20 cellular contexts compared by ENCODE assay signal in the genomic region with DNA sequence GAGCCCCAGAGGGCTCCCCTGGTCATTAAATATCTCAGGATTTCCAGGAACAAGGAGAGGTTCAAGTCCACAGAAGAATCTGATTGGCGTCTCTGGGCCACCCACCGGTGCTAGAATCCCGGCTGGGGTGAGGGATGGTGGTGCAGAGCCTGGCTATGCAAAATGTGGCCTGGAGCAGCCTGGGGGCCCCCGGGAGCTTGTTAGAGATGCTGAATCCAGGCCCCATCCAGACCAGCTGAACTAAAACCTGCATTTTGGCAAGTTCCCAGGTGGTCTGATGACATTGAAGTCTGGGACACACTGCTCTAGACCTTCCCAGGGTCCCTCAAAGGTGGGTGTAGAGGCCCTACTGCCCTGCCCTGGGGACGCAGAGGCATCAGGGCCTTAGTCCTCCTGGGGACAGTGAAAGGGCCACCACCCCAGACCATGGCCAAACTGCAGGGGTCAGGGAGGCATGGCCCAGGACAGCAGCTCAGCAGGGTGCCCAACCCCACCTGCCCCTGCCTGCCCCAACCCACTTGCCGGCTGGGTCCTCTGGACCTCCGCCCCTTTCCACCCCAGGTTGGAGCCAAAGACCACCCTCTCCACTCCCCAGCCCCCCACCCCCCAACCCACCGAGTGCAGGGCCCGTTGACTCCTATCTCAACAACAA. TPM values are rescaled to one million over a fixed set of nuclear protein-coding genes. Genes with fewer than 3 reads are reported as not detected.
DNase-seq lines count a peak whose midpoint lies in the region; ATAC-seq and TF ChIP-seq lines count a peak whose summit lies in the region.
"Had no signal": no experiment of that assay in that cellular context is flagged by ENCODE, and none has a peak within 500 bp of the region (broad histone marks: within the 10 kb centered on the region; RNA-seq: fewer than 3 reads in every experiment).

No MANE protein-coding gene starts in this region.

- no peak overlapping the region for H3K27ac Mint-ChIP-seq in chondrocyte (ENCODE audit: unreplicated experiment)
- no peak overlapping the region for H3K27ac Mint-ChIP-seq in activated CD4-positive, alpha-beta memory T cell treated with anti-CD3 and anti-CD28 coated beads, Interleukin-2, amount 10 ng/mL, durations not matched to agents 7 days and 5 days
- H3K27ac Mint-ChIP-seq: CD4-positive, CD25-positive, alpha-beta regulatory T cell had no signal

- TF ChIP-seq CTCF in heart left ventricle (IDR thresholded peaks at IDR 0.05): no peak
- no peak for TF ChIP-seq CTCF in left ventricle myocardium inferior (IDR thresholded peaks at IDR 0.05; ENCODE audit: borderline replicate concordance)
- no peak for TF ChIP-seq CTCF in chondrocyte (IDR thresholded peaks at IDR 0.05)
- no peak for TF ChIP-seq CTCF in osteoblast (IDR thresholded peaks at IDR 0.05; ENCODE audit: extremely low read depth, low read depth, low read length)
- TF ChIP-seq CTCF in upper lobe of right lung (IDR thresholded peaks at IDR 0.05): no peak

- H3K4me2 ChIP-seq in osteoblast (ENCODE audit: insufficient read depth, low read length): no peak overlapping the region

- H4K20me1 ChIP-seq in osteoblast (ENCODE audit: insufficient read depth, low read length): peaks cover 5% of the 10 kb centered on the region

- H3K4me3 Mint-ChIP-seq in chondrocyte (ENCODE audit: unreplicated experiment): no peak overlapping the region
- H3K4me3 Mint-ChIP-seq in activated CD4-positive, alpha-beta memory T cell treated with anti-CD3 and anti-CD28 coated beads, Interleukin-2, amount 10 ng/mL, durations not matched to agents 7 days and 5 days: no peak overlapping the region
- H3K4me3 Mint-ChIP-seq: CD4-positive, CD25-positive, alpha-beta regulatory T cell; IgD-negative memory B cell had no signal

- TF ChIP-seq POLR2A in heart left ventricle (IDR thresholded peaks at IDR 0.05): no peak

- H3K4me3 ChIP-seq in heart left ventricle: no peak overlapping the region
- H3K4me3 ChIP-seq in left ventricle myocardium inferior: no peak overlapping the region
- no peak overlapping the region for H3K4me3 ChIP-seq in osteoblast (ENCODE audit: insufficient read depth, low read length)
- no peak overlapping the region for H3K4me3 ChIP-seq in upper lobe of right lung
- H3K4me3 ChIP-seq: Peyer's patch had no signal

- peaks cover 3% of the 10 kb centered on the region for H3K36me3 Mint-ChIP-seq in chondrocyte (ENCODE audit: low read depth)
- no peaks in the 10 kb centered on the region for H3K36me3 Mint-ChIP-seq in activated CD4-positive, alpha-beta memory T cell treated with anti-CD3 and anti-CD28 coated beads, Interleukin-2, amount 10 ng/mL, durations not matched to agents 7 days and 5 days (ENCODE audit: low read depth)
- H3K36me3 Mint-ChIP-seq: CD4-positive, CD25-positive, alpha-beta regulatory T cell; IgD-negative memory B cell had no signal

- H3K79me2 ChIP-seq in osteoblast (ENCODE audit: insufficient read depth, low read length): peaks cover 91% of the 10 kb centered on the region

- WGBS in heart left ventricle, 4 donors: 75 to 79% (median 75%) methylated on average over 6 to 9 of the region's 9 CpGs

- peaks cover 0 to 13% (median 0%) of the 10 kb centered on the region in 12 donors for H3K9me3 ChIP-seq in heart left ventricle
- peaks cover 21% of the 10 kb centered on the region for H3K9me3 ChIP-seq in left ventricle myocardium inferior (replicated peaks)
- no peaks in the 10 kb centered on the region for H3K9me3 ChIP-seq in osteoblast (ENCODE audit: low read depth, low read length)
- H3K9me3 ChIP-seq in upper lobe of right lung: no peaks in the 10 kb centered on the region
- H3K9me3 ChIP-seq: Caco-2, Peyer's patch had no signal

- H3K27me3 Mint-ChIP-seq in chondrocyte (ENCODE audit: low read depth): no peaks in the 10 kb centered on the region
- H3K27me3 Mint-ChIP-seq in activated CD4-positive, alpha-beta memory T cell treated with anti-CD3 and anti-CD28 coated beads, Interleukin-2, amount 10 ng/mL, durations not matched to agents 7 days and 5 days: no peaks in the 10 kb centered on the region
- H3K27me3 Mint-ChIP-seq: CD4-positive, CD25-positive, alpha-beta regulatory T cell had no signal

- no peak for ATAC-seq in heart left ventricle
- no peak for ATAC-seq in upper lobe of right lung
- ATAC-seq in HG02973 (IDR thresholded peaks at IDR 0.05; ENCODE audit: unreplicated experiment): no peak

- no peaks in the 10 kb centered on the region for H3K36me3 ChIP-seq in heart left ventricle
- no peaks in the 10 kb centered on the region for H3K36me3 ChIP-seq in left ventricle myocardium inferior
- peaks cover 3% of the 10 kb centered on the region for H3K36me3 ChIP-seq in osteoblast (ENCODE audit: insufficient read depth, low read length)
- H3K36me3 ChIP-seq in upper lobe of right lung: no peaks in the 10 kb centered on the region
- H3K36me3 ChIP-seq: Peyer's patch had no signal

- POLR2A ChIA-PET in activated CD4-positive, alpha-beta memory T cell treated with anti-CD3 and anti-CD28 coated beads, Interleukin-2, amount 10 ng/mL, durations not matched to agents 7 days and 5 days (lab: Charles Lee): no interaction called here

- H3K9me3 Mint-ChIP-seq in chondrocyte (ENCODE audit: low read depth): peaks cover 14% of the 10 kb centered on the region
- H3K9me3 Mint-ChIP-seq in activated CD4-positive, alpha-beta memory T cell treated with anti-CD3 and anti-CD28 coated beads, Interleukin-2, amount 10 ng/mL, durations not matched to agents 7 days and 5 days: no peaks in the 10 kb centered on the region

- H3K27ac ChIP-seq in heart left ventricle: no peak overlapping the region
- no peak overlapping the region for H3K27ac ChIP-seq in left ventricle myocardium inferior (replicated peaks)
- H3K27ac ChIP-seq in osteoblast (ENCODE audit: low read depth, low read length): peak overlapping the region; percentile 48
- H3K27ac ChIP-seq in upper lobe of right lung: no peak overlapping the region
- H3K27ac ChIP-seq: Peyer's patch had no signal

- intact Hi-C loops in heart left ventricle (cut with DNase I): no loop called here
- intact Hi-C loops in left ventricle myocardium inferior (cut with micrococcal nuclease): no loop called here
- intact Hi-C loops in upper lobe of right lung (cut with DNase I): no loop called here

- H3K4me1 ChIP-seq in heart left ventricle (peaks cover 0 to 17% (median 7%) of the 10 kb centered on the region in 12 donors), left ventricle myocardium inferior (peaks cover 10% of the 10 kb centered on the region), osteoblast (ENCODE audit: insufficient read depth, low read length) (peaks cover 39% of the 10 kb centered on the region), upper lobe of right lung (peaks cover 11% of the 10 kb centered on the region)
- H3K4me1 ChIP-seq: Caco-2, Peyer's patch had no signal

- CTCF ChIA-PET in activated CD4-positive, alpha-beta memory T cell treated with anti-CD3 and anti-CD28 coated beads, Interleukin-2, amount 10 ng/mL, durations not matched to agents 7 days and 5 days (lab: Charles Lee): no interaction called here

- DNase-seq in heart left ventricle (peak in 3 of 5 donors; percentile 10 to 31 (median 17)), left ventricle myocardium inferior (no peak), chondrocyte (ENCODE audit: low spot score) (peak; percentile 59), osteoblast (ENCODE audit: insufficient read length, low spot score, missing footprints) (peak; percentile 50), upper lobe of right lung (peak; percentile 52), SW 1271 (lab: John Stamatoyannopoulos, UW) (no peak)
- DNase-seq in activated CD4-positive, alpha-beta memory T cell treated with anti-CD3 and anti-CD28 coated beads, Interleukin-2, amount 10 ng/mL, durations not matched to agents 7 days and 5 days: no peak
- DNase-seq: CD4-positive, CD25-positive, alpha-beta regulatory T cell; DMS53; GOT3; Kasumi-1; MM.1S; NCI-H1092 treated with DMSO at 0.1 percent for 48 hours; NCI-H2227 treated with DMSO at 0.1 percent for 48 hours; NCI-H524 treated with DMSO at 0.1 percent for 48 hours; SHP77 treated with DMSO at 0.1 percent for 48 hours had no signal

- no peak overlapping the region for H2AFZ ChIP-seq in osteoblast (ENCODE audit: low read length)

- no peaks in the 10 kb centered on the region for H3K27me3 ChIP-seq in heart left ventricle
- no peaks in the 10 kb centered on the region for H3K27me3 ChIP-seq in left ventricle myocardium inferior (ENCODE audit: low read depth)
- H3K27me3 ChIP-seq in osteoblast (ENCODE audit: insufficient read depth, low read length): no peaks in the 10 kb centered on the region
- H3K27me3 ChIP-seq in upper lobe of right lung: no peaks in the 10 kb centered on the region
- H3K27me3 ChIP-seq: Peyer's patch had no signal

- H3K4me1 Mint-ChIP-seq in chondrocyte (ENCODE audit: low read depth): peaks cover 18% of the 10 kb centered on the region
- no peaks in the 10 kb centered on the region for H3K4me1 Mint-ChIP-seq in activated CD4-positive, alpha-beta memory T cell treated with anti-CD3 and anti-CD28 coated beads, Interleukin-2, amount 10 ng/mL, durations not matched to agents 7 days and 5 days
- H3K4me1 Mint-ChIP-seq: CD4-positive, CD25-positive, alpha-beta regulatory T cell; IgD-negative memory B cell had no signal

RNA-seq across cellular contexts. Expression of gene ADAMTS2, which starts 34.7 kb away (rescaled TPM):
- 10 to 100 TPM in 2 of 9 donors, 1 to 10 TPM in 7; 1.1 to 23.0 (median 5.5) TPM for total RNA-seq in heart left ventricle
- 1 to 10 TPM; 1.8 to 6.8 TPM for polyA plus RNA-seq in heart left ventricle
- 4.6 TPM for total RNA-seq in left ventricle myocardium inferior
- 17.9 to 93.2 TPM (median 91.2 TPM) in 3 replicates for total RNA-seq in chondrocyte
- 144 and 203 TPM in 2 replicates for total RNA-seq in osteoblast
- 16.4 TPM for total RNA-seq in upper lobe of right lung
- total RNA-seq in activated CD4-positive, alpha-beta memory T cell treated with anti-CD3 and anti-CD28 coated beads, Interleukin-2, amount 10 ng/mL, durations not matched to agents 7 days and 5 days: not detected
- total RNA-seq: CD4-positive, CD25-positive, alpha-beta regulatory T cell had no signal
- polyA plus RNA-seq: IgD-negative memory B cell had no signal

Comparison
In these comparisons a context has a peak if more than half of its experiments do, and no peak if none do; other contexts are left out.
1. DNase-seq: peak in heart left ventricle (3 of 5), chondrocyte (single experiment), osteoblast (single experiment) and upper lobe of right lung (single experiment); none in left ventricle myocardium inferior (single experiment), activated CD4-positive, alpha-beta memory T cell treated with anti-CD3 and anti-CD28 coated beads, Interleukin-2, amount 10 ng/mL, durations not matched to agents 7 days and 5 days (single experiment) and SW 1271 (0 of 2).